9 cellular contexts compared by ENCODE assay signal in genomic region chr10:79113827-79114226, GRCh38. TPM values are rescaled to one million over a fixed set of nuclear protein-coding genes. Genes with fewer than 3 reads are reported as not detected.
DNase-seq lines count a peak whose midpoint lies in the region; ATAC-seq, FAIRE-seq and TF ChIP-seq lines count a peak whose summit lies in the region.
"Had no signal": no experiment of that assay in that cellular context is flagged by ENCODE, and none has a peak within 500 bp of the region (broad histone marks: within the 10 kb centered on the region; RNA-seq: fewer than 3 reads in every experiment).

No MANE protein-coding gene starts in this region.

- H3K27me3 ChIP-seq in IMR-90 (ENCODE audit: control insufficient read depth, insufficient read depth, low read length) = no peaks in the 10 kb centered on the region
- H3K27me3 ChIP-seq in mesendoderm (ENCODE audit: insufficient read depth, low read length, poor library complexity) = no peaks in the 10 kb centered on the region
- no peaks in the 10 kb centered on the region for H3K27me3 ChIP-seq in suprapubic skin

- TF ChIP-seq CTCF in IMR-90 (conservative IDR thresholded peaks at IDR 0.05; ENCODE audit: low read depth, low read length) (no peak), brain (conservative IDR thresholded peaks at IDR 0.05) (no peak), suprapubic skin (IDR thresholded peaks at IDR 0.05) (no peak)

- H4K5ac ChIP-seq in IMR-90 (ENCODE audit: low read depth, low read length) = peak overlapping the region; percentile 51; the same call in 1 of the 2 replicates
- H4K5ac ChIP-seq in mesendoderm (ENCODE audit: low read length) = no peak overlapping the region

- H3K4ac ChIP-seq in IMR-90 (ENCODE audit: low read depth, low read length) (peak overlapping the region; percentile 86), mesendoderm (ENCODE audit: low read depth, low read length) (no peak overlapping the region)

- dilution Hi-C loops in IMR-90 (cut with HindIII; ENCODE audit: low sequenced_read_pairs, unreplicated experiment) = no loop called here

- in situ Hi-C loops in IMR-90 (cut with MboI; ENCODE audit: low sequenced_read_pairs) = no loop called here

- no TSS peak for BruUV-seq in IMR-90 (replicated peaks; lab: Mats Ljungman, UMichigan)

- H3K36me3 ChIP-seq in IMR-90 (ENCODE audit: control insufficient read depth, insufficient read depth, low read length) = peaks cover 25% of the 10 kb centered on the region
- no peaks in the 10 kb centered on the region for H3K36me3 ChIP-seq in mesendoderm (ENCODE audit: control insufficient read depth, insufficient read depth, low read length)
- H3K36me3 ChIP-seq in suprapubic skin = peaks cover 22% of the 10 kb centered on the region

- H3K56ac ChIP-seq in IMR-90 (ENCODE audit: extremely low read depth, insufficient read depth, low read length) (peak overlapping the region; percentile 36; the same call in 1 of the 2 replicates), mesendoderm (ENCODE audit: low read length) (peak overlapping the region; percentile 40)

- H3K9me3 Mint-ChIP-seq in brain = no peaks in the 10 kb centered on the region
- H3K9me3 Mint-ChIP-seq: activated CD4-positive, alpha-beta memory T cell treated with anti-CD3 and anti-CD28 coated beads, Interleukin-2, amount 10 ng/mL, durations not matched to agents 7 days and 5 days; activated naive CD8-positive, alpha-beta T cell treated with anti-CD3 and anti-CD28 coated beads, Interleukin-2, amount 50 U/mL, for 24 hours had no signal

- H3K4me1 ChIP-seq in IMR-90 (ENCODE audit: control insufficient read depth, insufficient read depth, low read length) = peaks cover 58% of the 10 kb centered on the region
- H3K4me1 ChIP-seq in mesendoderm (ENCODE audit: control insufficient read depth, low read depth, low read length) = peaks cover 20% of the 10 kb centered on the region
- peaks cover 73% of the 10 kb centered on the region for H3K4me1 ChIP-seq in suprapubic skin

- H2AK5ac ChIP-seq in IMR-90 (ENCODE audit: low read depth, low read length) = peak overlapping the region; percentile 95
- no peak overlapping the region for H2AK5ac ChIP-seq in mesendoderm (ENCODE audit: low read length)

- no peak for TF ChIP-seq EP300 in suprapubic skin (IDR thresholded peaks at IDR 0.05)

- peak overlapping the region; percentile 89 for H2AK9ac ChIP-seq in IMR-90 (replicated peaks; ENCODE audit: low read depth, low read length, poor library complexity)

- H2AFZ ChIP-seq in IMR-90 (replicated peaks; ENCODE audit: low read length, poor library complexity) = no peak overlapping the region

- H3K27ac Mint-ChIP-seq in brain = peak overlapping the region; percentile 80 to 98 (median 90)
- H3K27ac Mint-ChIP-seq: activated CD4-positive, alpha-beta memory T cell treated with anti-CD3 and anti-CD28 coated beads, Interleukin-2, amount 10 ng/mL, durations not matched to agents 7 days and 5 days; activated naive CD8-positive, alpha-beta T cell treated with anti-CD3 and anti-CD28 coated beads, Interleukin-2, amount 50 U/mL, for 24 hours had no signal

- H4K20me1 ChIP-seq in IMR-90 (ENCODE audit: insufficient read depth, low read length) = peaks cover 100% of the 10 kb centered on the region

- 0 out of 2 replicates have a peak overlapping the region, but pooled peaks have one; percentile 14 for H3K9ac ChIP-seq in IMR-90 (ENCODE audit: low read depth, low read length)
- H3K9ac ChIP-seq in mesendoderm (ENCODE audit: low read length) = peak overlapping the region; percentile 44

- no peak for FAIRE-seq in H54 (lab: Jason Lieb, UNC)

- H4K91ac ChIP-seq in IMR-90 (ENCODE audit: insufficient read depth, low read depth, low read length) = peak overlapping the region; percentile 41

- TF ChIP-seq POLR2A in IMR-90 (IDR thresholded peaks at IDR 0.05; ENCODE audit: low read depth, low read length) (no peak), suprapubic skin (IDR thresholded peaks at IDR 0.05) (no peak), H54 (IDR thresholded peaks at IDR 0.05; ENCODE audit: low read depth, low read length) (no peak)

- ATAC-seq in IMR-90 (ENCODE audit: low read depth) = no peak
- ATAC-seq: activated naive CD8-positive, alpha-beta T cell treated with anti-CD3 and anti-CD28 coated beads, Interleukin-2, amount 50 U/mL, for 24 hours had no signal

- H3K23ac ChIP-seq in IMR-90 (ENCODE audit: low read depth, low read length) (peak overlapping the region; percentile 60; the same call in 1 of the 2 replicates), mesendoderm (ENCODE audit: low read length) (no peak overlapping the region)

- H3K36me3 Mint-ChIP-seq in brain = peaks cover 23% of the 10 kb centered on the region

- H2BK15ac ChIP-seq in IMR-90 (ENCODE audit: low read depth, low read length) (peak overlapping the region; percentile 71; the same call in 2 of the 3 replicates), mesendoderm (replicated peaks; ENCODE audit: low read depth) (no peak overlapping the region)

- no peak for DNase-seq in IMR-90
- no peak for DNase-seq in mesendoderm
- DNase-seq in suprapubic skin (ENCODE audit: low spot score in 2 of 2) = no peak
- no peak for DNase-seq in amygdala (lab: John Stamatoyannopoulos, UW)
- DNase-seq in NCI-H226 = no peak
- no peak for DNase-seq in H54 (ENCODE audit: insufficient read length, low spot score)
- DNase-seq: activated CD4-positive, alpha-beta memory T cell treated with anti-CD3 and anti-CD28 coated beads, Interleukin-2, amount 10 ng/mL, durations not matched to agents 7 days and 5 days; activated naive CD8-positive, alpha-beta T cell treated with anti-CD3 and anti-CD28 coated beads, Interleukin-2, amount 50 U/mL, for 24 hours had no signal

- H2BK120ac ChIP-seq in IMR-90 (ENCODE audit: low read depth, low read length) (peak overlapping the region; percentile 69; the same call in 1 of the 2 replicates), mesendoderm (ENCODE audit: low read depth, low read length) (no peak overlapping the region)

- POLR2A ChIA-PET in IMR-90 (lab: Charles Lee; ENCODE audit: unreplicated experiment) = interaction anchor here (0.6 kb wide), 1 partner anchor 1073 kb away, joined by 3 read pairs; no protein-coding TSS in a partner anchor

- H3K27ac ChIP-seq in IMR-90 (ENCODE audit: insufficient read depth, low read length) (peak overlapping the region; percentile 73), mesendoderm (ENCODE audit: low read depth, low read length) (no peak overlapping the region), suprapubic skin (peak overlapping the region; percentile 76)

- H2BK5ac ChIP-seq in IMR-90 (ENCODE audit: low read depth, low read length, poor library complexity, severe bottlenecking) (peak overlapping the region; percentile 84), mesendoderm (ENCODE audit: low read length) (peak overlapping the region; percentile 21)

- H3K4me2 ChIP-seq in IMR-90 (ENCODE audit: low read depth, low read length) (peak overlapping the region; percentile 33), mesendoderm (ENCODE audit: low read length) (no peak overlapping the region)

- H3K9me3 ChIP-seq in IMR-90 (ENCODE audit: control insufficient read depth, insufficient read depth, low read length) = no peaks in the 10 kb centered on the region
- no peaks in the 10 kb centered on the region for H3K9me3 ChIP-seq in suprapubic skin

- peak overlapping the region; percentile 9; the same call in 1 of the 2 replicates for H2BK20ac ChIP-seq in IMR-90 (ENCODE audit: low read depth, low read length)

- intact Hi-C loops in IMR-90 (cut with micrococcal nuclease) = loop anchor here (5.0 kb wide), 1 partner anchor 42 kb away; no protein-coding TSS in a partner anchor

- H4K8ac ChIP-seq in IMR-90 (ENCODE audit: low read depth in 2 of 2, low read length in 2 of 2) (peak overlapping the region; percentile 48 to 54), mesendoderm (ENCODE audit: low read depth, low read length) (no peak overlapping the region)

- peaks cover 65% of the 10 kb centered on the region for H3K9me1 ChIP-seq in IMR-90 (ENCODE audit: insufficient read depth, low read length)

- WGBS in IMR-90 (ENCODE audit: extremely low coverage in 2 of 2, insufficient read length in 1 of 2), 2 experiments = 56% methylated on average over 3 of the region's 9 CpGs; no CpG with 5 or more reads in 1 of the 2 experiments
- no CpG with 5 or more reads among the region's 9 CpGs for WGBS in mesendoderm (ENCODE audit: extremely low coverage, insufficient coverage, low lambda C conversion rate)
- 60% methylated on average over 9 of the region's 9 CpGs for WGBS in suprapubic skin

- CTCF ChIA-PET in IMR-90 (lab: Yijun Ruan, JAX) = interaction anchor here (1.6 kb wide), 1 partner anchor 13 kb away, joined by 3 read pairs; no protein-coding TSS in a partner anchor

- H3K79me1 ChIP-seq in IMR-90 (ENCODE audit: low read depth in 1 of 2, low read length in 2 of 2) (peaks cover 33 to 100% of the 10 kb centered on the region in 2 experiments), mesendoderm (ENCODE audit: low read length) (peaks cover 64% of the 10 kb centered on the region)

- peak overlapping the region; percentile 60 to 75 (median 71) for H3K4me3 Mint-ChIP-seq in brain
- H3K4me3 Mint-ChIP-seq: activated CD4-positive, alpha-beta memory T cell treated with anti-CD3 and anti-CD28 coated beads, Interleukin-2, amount 10 ng/mL, durations not matched to agents 7 days and 5 days; activated naive CD8-positive, alpha-beta T cell treated with anti-CD3 and anti-CD28 coated beads, Interleukin-2, amount 50 U/mL, for 24 hours had no signal

- H3K27me3 Mint-ChIP-seq in brain = peaks cover 3% of the 10 kb centered on the region
- H3K27me3 Mint-ChIP-seq: activated CD4-positive, alpha-beta memory T cell treated with anti-CD3 and anti-CD28 coated beads, Interleukin-2, amount 10 ng/mL, durations not matched to agents 7 days and 5 days; activated naive CD8-positive, alpha-beta T cell treated with anti-CD3 and anti-CD28 coated beads, Interleukin-2, amount 50 U/mL, for 24 hours had no signal

- H3K4me1 Mint-ChIP-seq in brain = peaks cover 98% of the 10 kb centered on the region

- H3K4me3 ChIP-seq in IMR-90 (ENCODE audit: insufficient read depth, low read depth, low read length) (no peak overlapping the region), mesendoderm (ENCODE audit: low read length) (no peak overlapping the region), suprapubic skin (no peak overlapping the region)

- H3K18ac ChIP-seq in IMR-90 (ENCODE audit: low read depth, low read length) (peak overlapping the region; percentile 8; the same call in 1 of the 2 replicates), mesendoderm (ENCODE audit: low read length) (no peak overlapping the region)

- H3K79me2 ChIP-seq in mesendoderm (ENCODE audit: control insufficient read depth, insufficient read depth, low read length) = peaks cover 88% of the 10 kb centered on the region

- H3K14ac ChIP-seq in IMR-90 (replicated peaks; ENCODE audit: low read depth, low read length) = peak overlapping the region; percentile 59

- TF ChIP-seq RAD21 in IMR-90 (IDR thresholded peaks at IDR 0.05; ENCODE audit: low read length) = no peak

RNA-seq across cellular contexts. Expression of gene ZMIZ1, which starts 45.1 kb away (rescaled TPM):
- total RNA-seq in IMR-90 (2012; rRNA removed) (6.6 and 6.7 TPM in 2 replicates), suprapubic skin (100 to 1,000 TPM in 1 of 4 donors, 10 to 100 TPM in 3; 71.9 to 104 (median 79.5) TPM)
- polyA plus RNA-seq in IMR-90 (2012; rRNA removed) (43.2 and 48.7 TPM in 2 replicates), brain (ENCODE audit: insufficient read depth, low read depth, low replicate concordance) (90.5 TPM)
- polyA plus RNA-seq in IMR-90 (2012; cell fraction: cytosol; rRNA removed) = 39.5 and 51.2 TPM in 2 replicates
- 57.0 and 113 TPM in 2 replicates for polyA plus RNA-seq in IMR-90 (2012; cell fraction: nucleus; rRNA removed; ENCODE audit: low replicate concordance)
- polyA plus RNA-seq in mesendoderm (2013, experiment 1 of 2) = 23.7 TPM
- 23.1 TPM for polyA plus RNA-seq in mesendoderm (2013, experiment 2 of 2)
